In the genomic region with DNA sequence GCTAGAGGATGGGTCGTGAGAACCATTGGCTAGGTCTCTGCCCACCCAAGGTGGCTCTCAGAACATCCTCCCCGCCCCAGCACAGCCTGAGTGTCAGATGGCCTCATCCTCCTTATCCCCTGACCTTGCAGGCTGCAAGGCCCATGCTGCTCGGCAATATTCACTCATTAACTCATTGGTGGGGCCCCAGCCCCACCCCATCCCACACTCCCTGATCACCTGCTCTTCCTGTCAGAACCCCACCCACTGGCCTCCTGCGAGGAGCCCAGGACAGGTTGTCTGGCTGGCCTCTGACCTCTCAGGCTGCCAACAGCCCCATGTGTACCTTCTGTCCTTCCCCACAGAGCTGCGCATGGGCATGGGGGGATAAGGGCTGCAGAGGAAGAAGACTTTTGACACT, we compare ENCODE assay signal across 18 cellular contexts. TPM values are rescaled to one million over a fixed set of nuclear protein-coding genes. Genes with fewer than 3 reads are reported as not detected.
DNase-seq lines count a peak whose midpoint lies in the region; ATAC-seq and TF ChIP-seq lines count a peak whose summit lies in the region.
"Had no signal": no experiment of that assay in that cellular context is flagged by ENCODE, and none has a peak within 500 bp of the region (broad histone marks: within the 10 kb centered on the region; RNA-seq: fewer than 3 reads in every experiment).

No MANE protein-coding gene starts in this region.

- H3K4me3 ChIP-seq in aorta (ENCODE audit: low read length in 2 of 2) (no peak overlapping the region), mesendoderm (ENCODE audit: low read length) (no peak overlapping the region)

- H3K4me2 ChIP-seq in mesendoderm (ENCODE audit: low read length), result no peak overlapping the region

- no peak overlapping the region for H2BK15ac ChIP-seq in mesendoderm (replicated peaks; ENCODE audit: low read depth)

- peaks cover 5% of the 10 kb centered on the region for H3K79me1 ChIP-seq in mesendoderm (ENCODE audit: low read length)

- H3K56ac ChIP-seq in mesendoderm (ENCODE audit: low read length), result no peak overlapping the region

- H3K9me3 ChIP-seq in aorta (ENCODE audit: control insufficient read depth, low read length), result no peaks in the 10 kb centered on the region
- H3K9me3 ChIP-seq: Caco-2 had no signal

- H3K27ac Mint-ChIP-seq in natural killer cell, result no peak overlapping the region
- no peak overlapping the region for H3K27ac Mint-ChIP-seq in natural killer cell treated with Interleukin-12 subunit alpha and Interleukin-12 subunit beta and Interleukin-15 and Interleukin-18, amount 100 ng/mL, for 72 hours
- H3K27ac Mint-ChIP-seq in glutamatergic neuron (ENCODE audit: unreplicated experiment), result no peak overlapping the region
- H3K27ac Mint-ChIP-seq in activated naive CD8-positive, alpha-beta T cell treated with anti-CD3 and anti-CD28 coated beads for 36 hours, result no peak overlapping the region

- H2BK5ac ChIP-seq in mesendoderm (ENCODE audit: low read length), result no peak overlapping the region

- no peak overlapping the region for H4K8ac ChIP-seq in mesendoderm (ENCODE audit: low read depth, low read length)

- DNase-seq in natural killer cell, result no peak
- no peak for DNase-seq in natural killer cell treated with Interleukin-12 subunit alpha and Interleukin-12 subunit beta and Interleukin-15 and Interleukin-18, amount 100 ng/mL, for 72 hours (ENCODE audit: low spot score)
- DNase-seq in glutamatergic neuron, result no peak
- peak; percentile 61 for DNase-seq in posterior vena cava (ENCODE audit: low spot score)
- DNase-seq in aorta, result no peak
- no peak for DNase-seq in mesendoderm
- no peak for DNase-seq in activated naive CD8-positive, alpha-beta T cell treated with anti-CD3 and anti-CD28 coated beads for 36 hours
- DNase-seq: Caco-2, DMS153, EL, H7, NCI-H187 treated with DMSO at 0.1 percent for 48 hours, NCI-H345, NCI-H526 treated with DMSO at 0.1 percent for 48 hours, SHP77 treated with DMSO at 0.1 percent for 48 hours had no signal

- peak overlapping the region; percentile 28 for H3K4me3 Mint-ChIP-seq in natural killer cell
- H3K4me3 Mint-ChIP-seq in natural killer cell treated with Interleukin-12 subunit alpha and Interleukin-12 subunit beta and Interleukin-15 and Interleukin-18, amount 100 ng/mL, for 72 hours, result no peak overlapping the region
- peak overlapping the region; percentile 52 for H3K4me3 Mint-ChIP-seq in glutamatergic neuron (ENCODE audit: unreplicated experiment)
- H3K4me3 Mint-ChIP-seq in activated naive CD8-positive, alpha-beta T cell treated with anti-CD3 and anti-CD28 coated beads for 36 hours, result no peak overlapping the region

- TF ChIP-seq CTCF in natural killer cell (IDR thresholded peaks at IDR 0.05) (no peak), glutamatergic neuron (IDR thresholded peaks at IDR 0.05; ENCODE audit: partially characterized antibody, unreplicated experiment) (no peak)

- WGBS in aorta, 2 donors, result 95% methylated on average over 5 of the region's 5 CpGs
- no CpG with 5 or more reads among the region's 5 CpGs for WGBS in mesendoderm (ENCODE audit: extremely low coverage, insufficient coverage, low lambda C conversion rate)

- no peak overlapping the region for H3K4ac ChIP-seq in mesendoderm (ENCODE audit: low read depth, low read length)

- H3K4me1 Mint-ChIP-seq in natural killer cell, result peaks cover 18 to 28% of the 10 kb centered on the region in 2 donors
- H3K4me1 Mint-ChIP-seq in natural killer cell treated with Interleukin-12 subunit alpha and Interleukin-12 subunit beta and Interleukin-15 and Interleukin-18, amount 100 ng/mL, for 72 hours (ENCODE audit: low read depth in 2 of 2), result peaks cover 20 to 23% of the 10 kb centered on the region in 2 donors
- H3K4me1 Mint-ChIP-seq in glutamatergic neuron (ENCODE audit: low read depth, unreplicated experiment), result peaks cover 17% of the 10 kb centered on the region
- peaks cover 31% of the 10 kb centered on the region for H3K4me1 Mint-ChIP-seq in activated naive CD8-positive, alpha-beta T cell treated with anti-CD3 and anti-CD28 coated beads for 36 hours

- H3K27me3 Mint-ChIP-seq in natural killer cell (ENCODE audit: low read depth in 2 of 2) (no peaks in the 10 kb centered on the region), glutamatergic neuron (ENCODE audit: unreplicated experiment) (peaks cover 5% of the 10 kb centered on the region)
- H3K27me3 Mint-ChIP-seq in natural killer cell treated with Interleukin-12 subunit alpha and Interleukin-12 subunit beta and Interleukin-15 and Interleukin-18, amount 100 ng/mL, for 72 hours, result peaks cover 0 to 7% of the 10 kb centered on the region in 2 donors
- no peaks in the 10 kb centered on the region for H3K27me3 Mint-ChIP-seq in activated naive CD8-positive, alpha-beta T cell treated with anti-CD3 and anti-CD28 coated beads for 36 hours

- ATAC-seq in natural killer cell (no peak), aorta (ENCODE audit: low FRiP score) (no peak), HG03159 (IDR thresholded peaks at IDR 0.05; ENCODE audit: unreplicated experiment) (no peak)
- no peak for ATAC-seq in natural killer cell treated with Interleukin-12 subunit alpha and Interleukin-12 subunit beta and Interleukin-15 and Interleukin-18, amount 100 ng/mL, for 72 hours

- intact Hi-C loops in natural killer cell (cut with micrococcal nuclease), result no loop called here
- intact Hi-C loops in posterior vena cava (cut with DNase I), result no loop called here
- intact Hi-C loops in aorta (cut with DNase I), result no loop called here

- H3K4me1 ChIP-seq in aorta (ENCODE audit: control insufficient read depth in 1 of 2, insufficient read depth in 2 of 2, low read length in 2 of 2) (no peaks in the 10 kb centered on the region), mesendoderm (ENCODE audit: control insufficient read depth, low read depth, low read length) (no peaks in the 10 kb centered on the region)

- H3K27me3 ChIP-seq in aorta (ENCODE audit: control insufficient read depth in 1 of 2, insufficient read depth in 2 of 2, low read length in 1 of 2) (no peaks in the 10 kb centered on the region), mesendoderm (ENCODE audit: insufficient read depth, low read length, poor library complexity) (no peaks in the 10 kb centered on the region)

- H3K36me3 ChIP-seq in aorta (ENCODE audit: control insufficient read depth in 1 of 2, insufficient read depth in 2 of 2, low read length in 1 of 2) (no peaks in the 10 kb centered on the region), mesendoderm (ENCODE audit: control insufficient read depth, insufficient read depth, low read length) (no peaks in the 10 kb centered on the region)

- H3K36me3 Mint-ChIP-seq in natural killer cell (no peaks in the 10 kb centered on the region), glutamatergic neuron (ENCODE audit: unreplicated experiment) (no peaks in the 10 kb centered on the region)
- peaks cover 4% of the 10 kb centered on the region for H3K36me3 Mint-ChIP-seq in natural killer cell treated with Interleukin-12 subunit alpha and Interleukin-12 subunit beta and Interleukin-15 and Interleukin-18, amount 100 ng/mL, for 72 hours
- peaks cover 50% of the 10 kb centered on the region for H3K36me3 Mint-ChIP-seq in activated naive CD8-positive, alpha-beta T cell treated with anti-CD3 and anti-CD28 coated beads for 36 hours

- no peak overlapping the region for H3K9ac ChIP-seq in mesendoderm (ENCODE audit: low read length)

- H3K9me3 Mint-ChIP-seq in natural killer cell, result no peaks in the 10 kb centered on the region
- H3K9me3 Mint-ChIP-seq in natural killer cell treated with Interleukin-12 subunit alpha and Interleukin-12 subunit beta and Interleukin-15 and Interleukin-18, amount 100 ng/mL, for 72 hours, result no peaks in the 10 kb centered on the region
- H3K9me3 Mint-ChIP-seq in glutamatergic neuron (ENCODE audit: unreplicated experiment), result peaks cover 9% of the 10 kb centered on the region
- H3K9me3 Mint-ChIP-seq in activated naive CD8-positive, alpha-beta T cell treated with anti-CD3 and anti-CD28 coated beads for 36 hours, result peaks cover 3% of the 10 kb centered on the region

- no peak overlapping the region for H2BK120ac ChIP-seq in mesendoderm (ENCODE audit: low read depth, low read length)

- H2AK5ac ChIP-seq in mesendoderm (ENCODE audit: low read length), result no peak overlapping the region

- H3K27ac ChIP-seq in aorta (ENCODE audit: low read depth in 1 of 2, low read length in 2 of 2), result no peak overlapping the region
- no peak overlapping the region for H3K27ac ChIP-seq in mesendoderm (ENCODE audit: low read depth, low read length)
- H3K27ac ChIP-seq: C4-2B, HL-60 had no signal

- no peak overlapping the region for H3K23ac ChIP-seq in mesendoderm (ENCODE audit: low read length)

- H4K5ac ChIP-seq in mesendoderm (ENCODE audit: low read length), result no peak overlapping the region

- no peak overlapping the region for H3K18ac ChIP-seq in mesendoderm (ENCODE audit: low read length)

- H3K79me2 ChIP-seq in mesendoderm (ENCODE audit: control insufficient read depth, insufficient read depth, low read length), result peaks cover 5% of the 10 kb centered on the region

RNA-seq across cellular contexts. Expression of gene ADCY3, which starts 5.3 kb away (rescaled TPM):
- total RNA-seq in natural killer cell, result 1 to 10 TPM; 5.4 to 9.2 (median 7.6) TPM
- 10 to 100 TPM; 23.3 to 71.9 TPM for total RNA-seq in natural killer cell treated with Interleukin-12 subunit alpha and Interleukin-12 subunit beta and Interleukin-15 and Interleukin-18, amount 100 ng/mL, for 72 hours
- total RNA-seq in glutamatergic neuron (ENCODE audit: unreplicated experiment), result 76.2 TPM
- total RNA-seq in posterior vena cava, result 100 to 1,000 TPM in 1 of 2 donors, 10 to 100 TPM in 1; 99.5 to 129 TPM
- total RNA-seq in aorta, result 100 to 1,000 TPM; 109 to 144 TPM
- polyA plus RNA-seq in aorta, result 10 to 100 TPM in 1 of 2 donors, 1 to 10 TPM in 1; 7.6 to 50.7 TPM
- polyA plus RNA-seq in mesendoderm (2013, experiment 1 of 2), result 17.0 TPM
- polyA plus RNA-seq in mesendoderm (2013, experiment 2 of 2), result 18.1 TPM
- total RNA-seq in activated naive CD8-positive, alpha-beta T cell treated with anti-CD3 and anti-CD28 coated beads for 36 hours, result 10 to 100 TPM; 55.4 to 55.7 TPM

RNA-seq across cellular contexts. Expression of gene DNAJC27, which starts 57.0 kb away (rescaled TPM):
- 10 to 100 TPM; 14.1 to 19.7 (median 16.6) TPM for total RNA-seq in natural killer cell
- total RNA-seq in natural killer cell treated with Interleukin-12 subunit alpha and Interleukin-12 subunit beta and Interleukin-15 and Interleukin-18, amount 100 ng/mL, for 72 hours, result 1 to 10 TPM; 4.9 to 7.4 TPM
- total RNA-seq in glutamatergic neuron (ENCODE audit: unreplicated experiment), result 17.9 TPM
- total RNA-seq in posterior vena cava, result 1 to 10 TPM; 5.6 to 7.2 TPM
- 1 to 10 TPM; 6.7 to 7.3 TPM for total RNA-seq in aorta
- 1 to 10 TPM in 1 of 2 donors, under 1 TPM in 1; 0.75 to 2.5 TPM for polyA plus RNA-seq in aorta
- polyA plus RNA-seq in mesendoderm (2013, experiment 1 of 2), result 1.5 TPM
- 1.6 TPM for polyA plus RNA-seq in mesendoderm (2013, experiment 2 of 2)
- total RNA-seq in activated naive CD8-positive, alpha-beta T cell treated with anti-CD3 and anti-CD28 coated beads for 36 hours, result 1 to 10 TPM; 4.2 TPM

Comparison
In these comparisons a context has a peak if more than half of its experiments do, and no peak if none do; other contexts are left out.
1. H3K4me3 Mint-ChIP-seq: peak in natural killer cell (single experiment) and glutamatergic neuron (single experiment); none in natural killer cell treated with Interleukin-12 subunit alpha and Interleukin-12 subunit beta and Interleukin-15 and Interleukin-18, amount 100 ng/mL, for 72 hours (single experiment) and activated naive CD8-positive, alpha-beta T cell treated with anti-CD3 and anti-CD28 coated beads for 36 hours (single experiment).